Comparison of ENCODE assay signal across 18 cellular contexts in genomic region chr19:347946-348861, GRCh38. TPM values are rescaled to one million over a fixed set of nuclear protein-coding genes. Genes with fewer than 3 reads are reported as not detected.
DNase-seq lines count a peak whose midpoint lies in the region; ATAC-seq and TF ChIP-seq lines count a peak whose summit lies in the region.
"Had no signal": no experiment of that assay in that cellular context is flagged by ENCODE, and none has a peak within 500 bp of the region (broad histone marks: within the 10 kb centered on the region; RNA-seq: fewer than 3 reads in every experiment).

No MANE protein-coding gene starts in this region.

- no peaks in the 10 kb centered on the region for H3K27me3 ChIP-seq in mesenchymal stem cell (ENCODE audit: control insufficient read depth in 1 of 2, insufficient read depth in 1 of 2, low read length in 2 of 2)
- H3K27me3 ChIP-seq: body of pancreas had no signal

- H3K4me1 ChIP-seq in mesenchymal stem cell (ENCODE audit: control insufficient read depth, insufficient read depth, low read depth, low read length), result peaks cover 10% of the 10 kb centered on the region

- H3K27ac ChIP-seq in mesenchymal stem cell (ENCODE audit: low read length, poor library complexity, severe bottlenecking), result no peak overlapping the region
- H3K27ac ChIP-seq: body of pancreas had no signal

- H4K91ac ChIP-seq in mesenchymal stem cell (ENCODE audit: low read length), result no peak overlapping the region

- DNase-seq in AG09309 (ENCODE audit: low read depth) (no peak), HT1080 (ENCODE audit: low read depth) (peak; percentile 57), choroid plexus epithelial cell (ENCODE audit: low read depth) (no peak), mesenchymal stem cell (peak; percentile 25), endothelial cell (ENCODE audit: low spot score) (no peak), ecto neural progenitor cell (ENCODE audit: low spot score) (no peak), progenitor cell of endocrine pancreas (ENCODE audit: low spot score, unreplicated experiment) (no peak)
- DNase-seq: activated naive CD4-positive, alpha-beta T cell treated with anti-CD3 and anti-CD28 coated beads, Interleukin-2, amount 10 ng/mL, durations not matched to agents 7 days and 5 days; AML-193; body of pancreas; DMS53; effector memory CD4-positive, alpha-beta T cell; MV-4-11; NCI-H446; OCI-M1; stimulated activated CD4-positive, alpha-beta T cell treated with anti-CD3 and anti-CD28 coated beads, Interleukin-12 subunit alpha, Interleukin-12 subunit beta, amount 100 ng/mL, for 4 hours; SW 1271 had no signal

- no peak for ATAC-seq in HG03196 (IDR thresholded peaks at IDR 0.05; ENCODE audit: unreplicated experiment)
- ATAC-seq: body of pancreas had no signal

- no peak overlapping the region for H2BK15ac ChIP-seq in mesenchymal stem cell (ENCODE audit: low read depth, poor library complexity, severe bottlenecking)

- H3K4me3 ChIP-seq in AG09309 (ENCODE audit: control insufficient read depth, low read depth, low read length) (no peak overlapping the region), choroid plexus epithelial cell (ENCODE audit: low read depth, low read length) (no peak overlapping the region), mesenchymal stem cell (ENCODE audit: insufficient read depth in 1 of 2, low read depth in 1 of 2, low read length in 2 of 2) (no peak overlapping the region)
- H3K4me3 ChIP-seq: body of pancreas had no signal

- no peak overlapping the region for H3K27ac Mint-ChIP-seq in endothelial cell (ENCODE audit: unreplicated experiment)
- H3K27ac Mint-ChIP-seq in progenitor cell of endocrine pancreas, result no peak overlapping the region
- H3K27ac Mint-ChIP-seq: activated naive CD4-positive, alpha-beta T cell treated with anti-CD3 and anti-CD28 coated beads, Interleukin-2, amount 10 ng/mL, durations not matched to agents 7 days and 5 days had no signal

- 61% methylated on average over 21 of the region's 26 CpGs for WGBS in mesenchymal stem cell

- H3K23ac ChIP-seq in mesenchymal stem cell (ENCODE audit: low read length in 2 of 2), result peak overlapping the region in 1 of 2 experiments; percentile 93

- H2BK5ac ChIP-seq in mesenchymal stem cell (ENCODE audit: low read depth, low read length, poor library complexity, severe bottlenecking), result no peak overlapping the region

- no peaks in the 10 kb centered on the region for H3K36me3 ChIP-seq in mesenchymal stem cell (ENCODE audit: control insufficient read depth in 1 of 2, insufficient read depth in 2 of 2, low read depth in 1 of 2, low read length in 2 of 2)

- TF ChIP-seq CTCF in AG09309 (IDR thresholded peaks at IDR 0.05; ENCODE audit: control insufficient read depth, insufficient read depth, low read depth, low read length, missing control alignments) (peak; percentile 7), choroid plexus epithelial cell (conservative IDR thresholded peaks at IDR 0.05; ENCODE audit: low read depth, low read length) (peak; percentile 41), endothelial cell (IDR thresholded peaks at IDR 0.05; ENCODE audit: unreplicated experiment) (no peak), progenitor cell of endocrine pancreas (IDR thresholded peaks at IDR 0.05; ENCODE audit: unreplicated experiment) (no peak)

- H2AK5ac ChIP-seq in mesenchymal stem cell (ENCODE audit: low read length, severe bottlenecking), result no peak overlapping the region

- no peak overlapping the region for H3K4me3 Mint-ChIP-seq in endothelial cell (ENCODE audit: unreplicated experiment)
- H3K4me3 Mint-ChIP-seq in progenitor cell of endocrine pancreas (ENCODE audit: low read depth), result no peak overlapping the region
- H3K4me3 Mint-ChIP-seq: activated naive CD4-positive, alpha-beta T cell treated with anti-CD3 and anti-CD28 coated beads, Interleukin-2, amount 10 ng/mL, durations not matched to agents 7 days and 5 days had no signal

- H3K9ac ChIP-seq in mesenchymal stem cell (ENCODE audit: low read length), result no peak overlapping the region

- no peak overlapping the region for H4K8ac ChIP-seq in mesenchymal stem cell (ENCODE audit: low read length)

- no peak overlapping the region for H2AFZ ChIP-seq in mesenchymal stem cell (ENCODE audit: low read depth, low read length)

- peaks cover 9% of the 10 kb centered on the region for H3K9me3 ChIP-seq in mesenchymal stem cell (ENCODE audit: control insufficient read depth, low read length)
- H3K9me3 ChIP-seq: body of pancreas had no signal

- no peak overlapping the region for H3K14ac ChIP-seq in mesenchymal stem cell (ENCODE audit: low read length in 2 of 2)

- H3K4me2 ChIP-seq in mesenchymal stem cell (ENCODE audit: low read length, poor library complexity, severe bottlenecking), result no peak overlapping the region

- no peaks in the 10 kb centered on the region for H3K9me3 Mint-ChIP-seq in endothelial cell (ENCODE audit: unreplicated experiment)
- peaks cover 4% of the 10 kb centered on the region for H3K9me3 Mint-ChIP-seq in progenitor cell of endocrine pancreas (ENCODE audit: low read depth)

- H2BK12ac ChIP-seq in mesenchymal stem cell (ENCODE audit: low read length in 2 of 2), result no peak overlapping the region

- H3K36me3 Mint-ChIP-seq in endothelial cell (ENCODE audit: low read depth, unreplicated experiment) (peaks cover 9% of the 10 kb centered on the region), progenitor cell of endocrine pancreas (ENCODE audit: insufficient read depth) (peaks cover 4% of the 10 kb centered on the region)

- H3K79me1 ChIP-seq in mesenchymal stem cell (replicated peaks; ENCODE audit: low read length, poor library complexity, severe bottlenecking), result peaks cover 2% of the 10 kb centered on the region

- peaks cover 12% of the 10 kb centered on the region for H3K27me3 Mint-ChIP-seq in endothelial cell (ENCODE audit: unreplicated experiment)
- H3K27me3 Mint-ChIP-seq in progenitor cell of endocrine pancreas, result peaks cover 13% of the 10 kb centered on the region

- H3K4ac ChIP-seq in mesenchymal stem cell (ENCODE audit: low read depth in 1 of 2, low read length in 2 of 2), result no peak overlapping the region

- H3K18ac ChIP-seq in mesenchymal stem cell (ENCODE audit: low read depth in 1 of 2, low read length in 2 of 2), result no peak overlapping the region

- H3K4me1 Mint-ChIP-seq in endothelial cell (ENCODE audit: unreplicated experiment), result peaks cover 10% of the 10 kb centered on the region
- H3K4me1 Mint-ChIP-seq in progenitor cell of endocrine pancreas (ENCODE audit: low read depth), result peaks cover 8% of the 10 kb centered on the region

- H2BK120ac ChIP-seq in mesenchymal stem cell (ENCODE audit: low read depth, low read length), result no peak overlapping the region

RNA-seq across cellular contexts. Expression of gene MIER2, which starts 3.6 kb away (rescaled TPM):
- 12.7 and 18.6 TPM in 2 replicates for total RNA-seq in HT1080 (2014; rRNA removed; shearing (Covaris generic))
- 12.8 TPM in 2 replicates for polyA plus RNA-seq in HT1080 (2015; cell fraction: cytosol; rRNA removed)
- polyA plus RNA-seq in HT1080 (2015; cell fraction: nucleus; rRNA removed), result 14.2 and 19.5 TPM in 2 replicates
- polyA plus RNA-seq in mesenchymal stem cell (2013, experiment 1 of 2), result 32.6 TPM
- polyA plus RNA-seq in mesenchymal stem cell (2013, experiment 2 of 2), result 31.7 TPM
- total RNA-seq in endothelial cell (ENCODE audit: unreplicated experiment), result 44.1 TPM
- total RNA-seq in progenitor cell of endocrine pancreas, result 42.6 and 46.7 TPM in 2 replicates

RNA-seq across cellular contexts. Expression of gene PLPP2, which starts 57.0 kb away (rescaled TPM):
- total RNA-seq in HT1080 (2014; rRNA removed; shearing (Covaris generic)), result 98.0 and 104 TPM in 2 replicates
- polyA plus RNA-seq in HT1080 (2015; cell fraction: cytosol; rRNA removed), result 52.8 and 74.7 TPM in 2 replicates
- polyA plus RNA-seq in HT1080 (2015; cell fraction: nucleus; rRNA removed), result 53.8 and 62.2 TPM in 2 replicates
- polyA plus RNA-seq in mesenchymal stem cell (2013, experiment 1 of 2), result 4.8 TPM
- 5.1 TPM for polyA plus RNA-seq in mesenchymal stem cell (2013, experiment 2 of 2)
- total RNA-seq in endothelial cell (ENCODE audit: unreplicated experiment) (26.2 TPM), progenitor cell of endocrine pancreas (46.3 and 52.7 TPM in 2 replicates)

Comparison
In these comparisons a context has a peak if more than half of its experiments do, and no peak if none do; other contexts are left out.
1. DNase-seq: peak in HT1080 (single experiment) and mesenchymal stem cell (single experiment); none in AG09309 (single experiment), choroid plexus epithelial cell (single experiment), endothelial cell (single experiment), ecto neural progenitor cell (single experiment) and progenitor cell of endocrine pancreas (single experiment).
2. CTCF ChIP-seq: peak in AG09309 (single experiment) and choroid plexus epithelial cell (single experiment); none in endothelial cell (single experiment) and progenitor cell of endocrine pancreas (single experiment).